In the genomic region with DNA sequence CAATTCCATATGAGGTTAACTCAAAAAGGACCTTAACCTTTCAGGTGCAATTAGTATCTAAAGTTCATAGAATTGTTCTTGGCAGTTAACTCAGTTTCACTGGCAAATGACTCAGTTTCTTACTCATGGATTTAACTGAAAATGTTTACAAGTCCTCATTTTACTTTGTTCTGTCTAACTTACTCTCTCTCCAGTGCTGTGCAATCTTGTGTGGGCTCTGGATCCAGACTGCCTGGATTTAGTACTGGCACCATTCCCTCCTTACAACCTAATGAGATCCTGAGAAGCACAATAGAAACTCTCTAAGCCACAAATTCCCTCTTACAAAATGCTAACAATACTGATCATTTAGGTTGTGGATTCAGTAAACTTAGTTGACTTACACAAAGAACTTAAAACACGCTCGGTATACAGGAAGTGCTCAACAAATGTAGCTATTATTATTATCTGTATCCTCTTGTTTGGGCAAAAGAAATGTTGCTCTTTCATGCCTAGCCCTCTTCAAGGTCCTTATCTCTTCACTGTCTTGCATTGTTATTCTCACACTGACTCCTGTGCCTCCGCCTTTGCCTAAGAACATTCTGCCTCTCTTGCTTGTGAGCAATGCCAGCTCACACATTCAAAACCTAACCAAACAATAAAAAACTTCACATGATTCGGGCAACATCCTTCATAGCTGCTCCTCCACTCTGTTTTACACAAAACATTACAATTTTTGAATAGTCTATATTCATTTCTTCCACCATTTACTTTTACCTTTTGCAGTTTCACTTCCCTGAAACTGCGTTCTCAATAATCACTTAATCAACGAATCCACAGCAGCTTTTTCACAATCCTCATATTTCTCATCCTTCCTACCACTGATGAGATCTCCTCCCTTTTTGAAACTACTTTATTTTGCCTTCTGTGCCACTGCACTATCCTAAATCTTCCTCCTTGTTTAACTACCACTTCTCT, we compare ENCODE assay signal across 15 cellular contexts.
DNase-seq lines count a peak whose midpoint lies in the region; ATAC-seq and TF ChIP-seq lines count a peak whose summit lies in the region.
"Had no signal": no experiment of that assay in that cellular context is flagged by ENCODE, and none has a peak within 500 bp of the region (broad histone marks: within the 10 kb centered on the region; RNA-seq: fewer than 3 reads in every experiment).

No MANE protein-coding gene starts in this region.

- DNase-seq in LHCN-M2 (ENCODE audit: low read depth) (peak; percentile 26), epithelial cell of prostate (ENCODE audit: low read depth, low spot score) (no peak), uterus (no peak)
- no peak for DNase-seq in activated CD4-positive, alpha-beta T cell treated with anti-CD3 and anti-CD28 coated beads, Interleukin-2, amount 50 U/mL, for 1 hour
- DNase-seq: activated CD4-positive, alpha-beta T cell treated with anti-CD3 and anti-CD28 coated beads, Interleukin-2, amount 50 U/mL, for 4 hours; effector memory CD8-positive, alpha-beta T cell; GOT3; NCI-H510A; SJCRH30; thyroid gland had no signal

- H3K27me3 Mint-ChIP-seq in stimulated activated memory B cell treated with anti-CD40 and anti-IgM and Interleukin-4, amounts not matched to agents 10 μg/mL and 1 μg/mL and 100 μg/mL, for 72 hours, result no peaks in the 10 kb centered on the region
- H3K27me3 Mint-ChIP-seq: effector memory CD8-positive, alpha-beta T cell had no signal

- H3K27ac ChIP-seq in epithelial cell of prostate, result peak overlapping the region; percentile 16
- no peak overlapping the region for H3K27ac ChIP-seq in uterus
- H3K27ac ChIP-seq: SJCRH30, thyroid gland had no signal

- peak overlapping the region; percentile 15 for H3K4me3 Mint-ChIP-seq in stimulated activated memory B cell treated with anti-CD40 and anti-IgM and Interleukin-4, amounts not matched to agents 10 μg/mL and 1 μg/mL and 100 μg/mL, for 72 hours
- H3K4me3 Mint-ChIP-seq: effector memory CD8-positive, alpha-beta T cell had no signal

- peaks cover 14% of the 10 kb centered on the region for H3K4me1 Mint-ChIP-seq in stimulated activated memory B cell treated with anti-CD40 and anti-IgM and Interleukin-4, amounts not matched to agents 10 μg/mL and 1 μg/mL and 100 μg/mL, for 72 hours

- ATAC-seq in GM18870 (IDR thresholded peaks at IDR 0.05; ENCODE audit: unreplicated experiment) (peak; percentile 44), HG03108 (IDR thresholded peaks at IDR 0.05; ENCODE audit: unreplicated experiment) (no peak)
- ATAC-seq in stimulated activated memory B cell treated with anti-CD40 and anti-IgM and Interleukin-4, amounts not matched to agents 10 μg/mL and 1 μg/mL and 100 μg/mL, for 72 hours, result peak; percentile 16
- ATAC-seq in activated CD4-positive, CD25-positive, alpha-beta regulatory T cell treated with anti-CD3 and anti-CD28 coated beads, Interleukin-2, amount 50 U/mL, for 24 hours, result no peak
- ATAC-seq: activated naive CD4-positive, alpha-beta T cell treated with anti-CD3 and anti-CD28 coated beads, Interleukin-2, amount 50 U/mL, for 72 hours; effector memory CD8-positive, alpha-beta T cell had no signal

- intact Hi-C loops in uterus (cut with DNase I; ENCODE audit: low total_unique reads), result no loop called here

- peaks cover 26% of the 10 kb centered on the region for H3K36me3 Mint-ChIP-seq in stimulated activated memory B cell treated with anti-CD40 and anti-IgM and Interleukin-4, amounts not matched to agents 10 μg/mL and 1 μg/mL and 100 μg/mL, for 72 hours

- H3K36me3 ChIP-seq in uterus, result no peaks in the 10 kb centered on the region
- H3K36me3 ChIP-seq: SJCRH30, thyroid gland had no signal

- TF ChIP-seq CTCF in uterus (IDR thresholded peaks at IDR 0.05), result no peak

- H3K27me3 ChIP-seq in uterus, result no peaks in the 10 kb centered on the region
- H3K27me3 ChIP-seq: SJCRH30, thyroid gland had no signal

- H3K9me3 ChIP-seq in uterus, result no peaks in the 10 kb centered on the region
- H3K9me3 ChIP-seq: thyroid gland had no signal

- H3K9me3 Mint-ChIP-seq in stimulated activated memory B cell treated with anti-CD40 and anti-IgM and Interleukin-4, amounts not matched to agents 10 μg/mL and 1 μg/mL and 100 μg/mL, for 72 hours, result no peaks in the 10 kb centered on the region
- H3K9me3 Mint-ChIP-seq: effector memory CD8-positive, alpha-beta T cell had no signal

- no peak for TF ChIP-seq POLR2A in uterus (IDR thresholded peaks at IDR 0.05)

- no peaks in the 10 kb centered on the region for H3K4me1 ChIP-seq in uterus

- H3K4me3 ChIP-seq in uterus, result no peak overlapping the region
- H3K4me3 ChIP-seq: SJCRH30, thyroid gland had no signal

- H3K27ac Mint-ChIP-seq in stimulated activated memory B cell treated with anti-CD40 and anti-IgM and Interleukin-4, amounts not matched to agents 10 μg/mL and 1 μg/mL and 100 μg/mL, for 72 hours, result peak overlapping the region; percentile 40
- H3K27ac Mint-ChIP-seq: activated naive CD4-positive, alpha-beta T cell treated with anti-CD3 and anti-CD28 coated beads, Interleukin-2, amount 50 U/mL, for 72 hours; effector memory CD8-positive, alpha-beta T cell had no signal

Comparison
In these comparisons a context has a peak if more than half of its experiments do, and no peak if none do; other contexts are left out.
1. ATAC-seq: peak in GM18870 (single experiment) and stimulated activated memory B cell treated with anti-CD40 and anti-IgM and Interleukin-4, amounts not matched to agents 10 μg/mL and 1 μg/mL and 100 μg/mL, for 72 hours (single experiment); none in HG03108 (single experiment) and activated CD4-positive, CD25-positive, alpha-beta regulatory T cell treated with anti-CD3 and anti-CD28 coated beads, Interleukin-2, amount 50 U/mL, for 24 hours (0 of 2).